12 cellular contexts compared by ENCODE assay signal in genomic region chr11:2100361-2101170, GRCh38. TPM values are rescaled to one million over a fixed set of nuclear protein-coding genes. Genes with fewer than 3 reads are reported as not detected.
A peak's percentile ranks its signal among the peaks of the same experiment; 100 is the strongest.
DNase-seq lines count a peak whose midpoint lies in the region; ATAC-seq, FAIRE-seq and TF ChIP-seq lines count a peak whose summit lies in the region.
"Had no signal": no experiment of that assay in that cellular context is flagged by ENCODE, and none has a peak within 500 bp of the region (broad histone marks: within the 10 kb centered on the region; RNA-seq: fewer than 3 reads in every experiment).

No MANE protein-coding gene starts in this region.

- CTCF ChIA-PET in activated CD8-positive, alpha-beta memory T cell treated with anti-CD3 and anti-CD28 coated beads, Interleukin-2, amount 10 ng/mL, durations not matched to agents 7 days and 5 days (lab: Charles Lee): interaction anchor here (0.8 to 1.1 kb wide), 3 partner anchors 47 to 64 kb away, joined by 3 to 4 read pairs (median 3); no protein-coding TSS in a partner anchor

- H3K27me3 ChIP-seq in bronchial epithelial cell (ENCODE audit: control insufficient read depth, insufficient read depth, low read length): peaks cover 4% of the 10 kb centered on the region
- no peaks in the 10 kb centered on the region for H3K27me3 ChIP-seq in right lobe of liver
- H3K27me3 ChIP-seq in thyroid gland: no peaks in the 10 kb centered on the region

- no peak overlapping the region for H3K4me3 Mint-ChIP-seq in activated CD8-positive, alpha-beta memory T cell treated with anti-CD3 and anti-CD28 coated beads, Interleukin-2, amount 10 ng/mL, durations not matched to agents 7 days and 5 days
- H3K4me3 Mint-ChIP-seq: T-helper 2 cell treated with Interferon-gamma antibody and Interleukin-4, amounts not matched to agents 5 μg/mL and 100 μg/mL, for 36 hours had no signal

- H3K27ac Mint-ChIP-seq in activated CD8-positive, alpha-beta memory T cell treated with anti-CD3 and anti-CD28 coated beads, Interleukin-2, amount 10 ng/mL, durations not matched to agents 7 days and 5 days: no peak overlapping the region
- H3K27ac Mint-ChIP-seq: T-helper 2 cell treated with Interferon-gamma antibody and Interleukin-4, amounts not matched to agents 5 μg/mL and 100 μg/mL, for 36 hours had no signal

- FAIRE-seq in bronchial epithelial cell (lab: Jason Lieb, UNC): no peak

- H3K4me3 ChIP-seq in bronchial epithelial cell (ENCODE audit: low read depth, low read length): no peak overlapping the region
- no peak overlapping the region for H3K4me3 ChIP-seq in right lobe of liver
- H3K4me3 ChIP-seq in thyroid gland (replicated peaks in 1 of 3): no peak overlapping the region

- DNase-seq in activated CD8-positive, alpha-beta memory T cell treated with anti-CD3 and anti-CD28 coated beads, Interleukin-2, amount 10 ng/mL, durations not matched to agents 7 days and 5 days: peak; percentile 57
- DNase-seq in activated CD8-positive, alpha-beta memory T cell treated with anti-CD3 and anti-CD28 coated beads, Interleukin-2, amount 50 U/mL, for 4 hours: no peak
- DNase-seq in bronchial epithelial cell (ENCODE audit: low read depth): peak; percentile 35
- DNase-seq in right lobe of liver: peak in 2 of 3 donors; percentile 57 to 60
- peak; percentile 39 to 50 for DNase-seq in thyroid gland
- no peak for DNase-seq in GOT3 (lab: John Stamatoyannopoulos, UW)
- no peak for DNase-seq in NCI-H2227 treated with DMSO at 0.1 percent for 48 hours (lab: John Stamatoyannopoulos, UW)
- DNase-seq: NCI-H1694 treated with DMSO at 0.1 percent for 48 hours; stimulated activated CD4-positive, alpha-beta T cell treated with anti-CD3 and anti-CD28 coated beads, Interleukin-4, amount 100 ng/mL, for 1 hour had no signal

- no peaks in the 10 kb centered on the region for H3K36me3 Mint-ChIP-seq in activated CD8-positive, alpha-beta memory T cell treated with anti-CD3 and anti-CD28 coated beads, Interleukin-2, amount 10 ng/mL, durations not matched to agents 7 days and 5 days

- intact Hi-C loops in right lobe of liver (cut with DNase I) (no loop called here), thyroid gland (cut with DNase I) (no loop called here)

- H3K36me3 ChIP-seq in bronchial epithelial cell (ENCODE audit: control insufficient read depth, insufficient read depth, low read length) (no peaks in the 10 kb centered on the region), right lobe of liver (no peaks in the 10 kb centered on the region), thyroid gland (no peaks in the 10 kb centered on the region)

- TF ChIP-seq CTCF in bronchial epithelial cell (IDR thresholded peaks at IDR 0.05; ENCODE audit: insufficient read depth, low read length, severe bottlenecking): no peak
- no peak for TF ChIP-seq CTCF in right lobe of liver (IDR thresholded peaks at IDR 0.05)
- TF ChIP-seq CTCF in thyroid gland (IDR thresholded peaks at IDR 0.05): no peak

- H3K9me3 ChIP-seq in right lobe of liver (no peaks in the 10 kb centered on the region), thyroid gland (no peaks in the 10 kb centered on the region)

- H3K4me1 ChIP-seq in right lobe of liver (peaks cover 0 to 8% (median 0%) of the 10 kb centered on the region in 4 donors), thyroid gland (peaks cover 4 to 32% of the 10 kb centered on the region in 2 donors)

- 0% methylated on average over 1 of the region's 25 CpGs for WGBS in right lobe of liver (ENCODE audit: insufficient coverage, low coverage, low lambda C conversion rate, missing lambda C conversion rate)
- 61 to 80% methylated on average over 14 to 23 of the region's 25 CpGs for WGBS in thyroid gland, 2 donors

- peak; percentile 62 for ATAC-seq in activated CD8-positive, alpha-beta memory T cell treated with anti-CD3 and anti-CD28 coated beads, Interleukin-2, amount 10 ng/mL, durations not matched to agents 7 days and 5 days
- ATAC-seq in right lobe of liver (peak; percentile 24 to 47 (median 34)), GM21717 (IDR thresholded peaks at IDR 0.05; ENCODE audit: unreplicated experiment) (no peak)

- TF ChIP-seq POLR2A in right lobe of liver (IDR thresholded peaks at IDR 0.05): no peak
- no peak for TF ChIP-seq POLR2A in thyroid gland (IDR thresholded peaks at IDR 0.05)

- peaks cover 2% of the 10 kb centered on the region for H3K4me1 Mint-ChIP-seq in activated CD8-positive, alpha-beta memory T cell treated with anti-CD3 and anti-CD28 coated beads, Interleukin-2, amount 10 ng/mL, durations not matched to agents 7 days and 5 days

- peaks cover 2% of the 10 kb centered on the region for H3K27me3 Mint-ChIP-seq in activated CD8-positive, alpha-beta memory T cell treated with anti-CD3 and anti-CD28 coated beads, Interleukin-2, amount 10 ng/mL, durations not matched to agents 7 days and 5 days

- H3K27ac ChIP-seq in right lobe of liver (no peak overlapping the region), thyroid gland (no peak overlapping the region)

- no peaks in the 10 kb centered on the region for H3K9me3 Mint-ChIP-seq in activated CD8-positive, alpha-beta memory T cell treated with anti-CD3 and anti-CD28 coated beads, Interleukin-2, amount 10 ng/mL, durations not matched to agents 7 days and 5 days (ENCODE audit: low read depth)
- H3K9me3 Mint-ChIP-seq: T-helper 2 cell treated with Interferon-gamma antibody and Interleukin-4, amounts not matched to agents 5 μg/mL and 100 μg/mL, for 36 hours had no signal

RNA-seq across cellular contexts. Expression of gene IGF2, which starts 38.6 kb away (rescaled TPM):
- under 1 TPM in 1 of 2 experiments, not detected in 1; 0.91 TPM for total RNA-seq in activated CD8-positive, alpha-beta memory T cell treated with anti-CD3 and anti-CD28 coated beads, Interleukin-2, amount 10 ng/mL, durations not matched to agents 7 days and 5 days
- total RNA-seq in bronchial epithelial cell: 1.0 and 6.6 TPM in 2 replicates
- total RNA-seq in right lobe of liver: 100 to 1,000 TPM in 5 of 6 experiments, 10 to 100 TPM in 1; 86.6 to 289 (median 177) TPM
- total RNA-seq in thyroid gland: 10 to 100 TPM in 3 of 4 donors, 1 to 10 TPM in 1; 9.9 to 26.6 (median 18.1) TPM
- total RNA-seq: G401 had no signal

Comparison
In these comparisons a context has a peak if more than half of its experiments do, and no peak if none do; other contexts are left out.
1. DNase-seq: peak in activated CD8-positive, alpha-beta memory T cell treated with anti-CD3 and anti-CD28 coated beads, Interleukin-2, amount 10 ng/mL, durations not matched to agents 7 days and 5 days (single experiment), bronchial epithelial cell (single experiment), right lobe of liver (2 of 3) and thyroid gland (2 of 2); none in activated CD8-positive, alpha-beta memory T cell treated with anti-CD3 and anti-CD28 coated beads, Interleukin-2, amount 50 U/mL, for 4 hours (single experiment), GOT3 (single experiment) and NCI-H2227 treated with DMSO at 0.1 percent for 48 hours (single experiment).